17 cellular contexts compared by ENCODE assay signal in the genomic region with DNA sequence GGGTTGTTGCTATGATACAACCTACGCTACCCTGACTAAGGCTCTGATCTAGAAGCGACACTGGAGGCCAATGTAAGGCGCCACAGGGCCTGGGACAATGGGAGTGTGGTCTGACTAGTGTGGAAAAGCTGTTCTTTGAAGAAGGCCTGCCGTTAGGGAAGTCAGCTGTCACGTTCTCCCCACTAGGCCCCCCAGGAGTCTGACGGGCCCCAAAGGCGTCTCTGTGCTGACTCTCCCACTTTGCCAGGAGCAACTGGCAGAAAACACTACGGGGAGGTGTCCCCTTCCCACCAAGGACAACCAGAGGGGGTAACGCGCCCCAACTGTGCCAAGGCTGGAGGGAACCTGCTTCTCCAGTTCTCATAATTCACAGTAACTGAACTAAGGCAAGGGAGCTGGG. TPM values are rescaled to one million over a fixed set of nuclear protein-coding genes. Genes with fewer than 3 reads are reported as not detected.
"Had no signal": no experiment of that assay in that cellular context is flagged by ENCODE, and none has a peak within 500 bp of the region (broad histone marks: within the 10 kb centered on the region; RNA-seq: fewer than 3 reads in every experiment).

No MANE protein-coding gene starts in this region.

- H3K9me3 Mint-ChIP-seq: activated CD4-positive, alpha-beta T cell treated with anti-CD3 and anti-CD28 coated beads, Interleukin-2, amount 10 ng/mL, durations not matched to agents 24 days and 14 days; stimulated activated memory B cell treated with anti-CD40 and anti-IgM and Interleukin-4, amounts not matched to agents 10 μg/mL and 1 μg/mL and 100 μg/mL, for 72 hours had no signal

- H3K4me3 ChIP-seq: cardiac muscle cell, heart left ventricle, mucosa of descending colon, psoas muscle, right lobe of liver, SK-N-MC, upper lobe of left lung had no signal

- H3K27me3 ChIP-seq: cardiac muscle cell, heart left ventricle, right lobe of liver, upper lobe of left lung had no signal

- ATAC-seq: heart left ventricle; mucosa of descending colon; psoas muscle; right lobe of liver; stimulated activated memory B cell treated with anti-CD40 and anti-IgM and Interleukin-4, amounts not matched to agents 10 μg/mL and 1 μg/mL and 100 μg/mL, for 72 hours had no signal

- H3K9me3 ChIP-seq: heart left ventricle, mucosa of descending colon, psoas muscle, right lobe of liver, upper lobe of left lung had no signal

- FAIRE-seq: astrocyte, colon, frontal cortex, islet of Langerhans had no signal

- H3K27ac ChIP-seq: cardiac muscle cell, heart left ventricle, psoas muscle, right lobe of liver, SK-N-MC had no signal

- H3K27ac Mint-ChIP-seq: activated CD4-positive, alpha-beta T cell treated with anti-CD3 and anti-CD28 coated beads, Interleukin-2, amount 10 ng/mL, durations not matched to agents 24 days and 14 days; stimulated activated memory B cell treated with anti-CD40 and anti-IgM and Interleukin-4, amounts not matched to agents 10 μg/mL and 1 μg/mL and 100 μg/mL, for 72 hours had no signal

- H3K4me1 ChIP-seq: heart left ventricle, psoas muscle, right lobe of liver had no signal

- H3K4me1 Mint-ChIP-seq: stimulated activated memory B cell treated with anti-CD40 and anti-IgM and Interleukin-4, amounts not matched to agents 10 μg/mL and 1 μg/mL and 100 μg/mL, for 72 hours had no signal

- DNase-seq: activated CD4-positive, alpha-beta T cell treated with anti-CD3 and anti-CD28 coated beads, Interleukin-2, amount 10 ng/mL, durations not matched to agents 24 days and 14 days; activated CD8-positive, alpha-beta memory T cell treated with anti-CD3 and anti-CD28 coated beads, Interleukin-2, amount 50 U/mL, for 4 hours; heart left ventricle; mucosa of descending colon; psoas muscle; right lobe of liver; substantia nigra; upper lobe of left lung had no signal

- H3K4me3 Mint-ChIP-seq: activated CD4-positive, alpha-beta T cell treated with anti-CD3 and anti-CD28 coated beads, Interleukin-2, amount 10 ng/mL, durations not matched to agents 24 days and 14 days; stimulated activated memory B cell treated with anti-CD40 and anti-IgM and Interleukin-4, amounts not matched to agents 10 μg/mL and 1 μg/mL and 100 μg/mL, for 72 hours had no signal

- H3K27me3 Mint-ChIP-seq: activated CD4-positive, alpha-beta T cell treated with anti-CD3 and anti-CD28 coated beads, Interleukin-2, amount 10 ng/mL, durations not matched to agents 24 days and 14 days; stimulated activated memory B cell treated with anti-CD40 and anti-IgM and Interleukin-4, amounts not matched to agents 10 μg/mL and 1 μg/mL and 100 μg/mL, for 72 hours had no signal

RNA-seq across cellular contexts. Expression of gene ANGPTL6, which starts 42.6 kb away (rescaled TPM):
- total RNA-seq: astrocyte, frontal cortex, osteoblast, psoas muscle had no signal
- polyA plus RNA-seq: neural cell had no signal
